In the genomic region with DNA sequence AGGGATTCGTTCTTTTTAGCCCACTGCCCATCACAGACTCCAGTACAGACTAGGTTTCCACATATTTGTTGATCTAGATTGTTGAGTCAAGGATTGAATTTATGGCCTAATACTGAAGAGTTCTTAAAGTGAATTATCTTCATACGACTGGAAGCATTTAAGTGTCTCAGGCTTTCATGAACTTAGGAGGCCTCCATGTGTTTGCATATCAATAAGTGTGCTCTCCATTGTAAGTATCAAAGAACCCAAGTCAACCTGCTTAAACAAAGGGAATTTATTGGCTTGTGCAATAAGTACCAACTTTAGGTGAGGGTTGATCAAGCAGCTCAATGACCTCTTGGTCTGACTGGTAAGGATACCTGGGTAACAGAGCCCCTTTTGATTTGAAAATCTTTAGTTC, we compare ENCODE assay signal across 23 cellular contexts.
"Had no signal": no experiment of that assay in that cellular context is flagged by ENCODE, and none has a peak within 500 bp of the region (broad histone marks: within the 10 kb centered on the region; RNA-seq: fewer than 3 reads in every experiment).

No MANE protein-coding gene starts in this region.

- H3K27me3 ChIP-seq: dorsolateral prefrontal cortex, esophagus muscularis mucosa, foreskin keratinocyte, gastroesophageal sphincter, heart left ventricle, hepatocyte had no signal

- H3K27ac ChIP-seq: coronary artery, dorsolateral prefrontal cortex, esophagus muscularis mucosa, foreskin keratinocyte, gastroesophageal sphincter, heart left ventricle, hepatocyte had no signal

- H3K4me1 ChIP-seq: esophagus muscularis mucosa, foreskin keratinocyte, gastroesophageal sphincter, heart left ventricle had no signal

- H3K4me3 Mint-ChIP-seq: immature natural killer cell; mesothelial cell of epicardium; naive B cell; naive thymus-derived CD8-positive, alpha-beta T cell had no signal

- H3K4me3 ChIP-seq: coronary artery, dorsolateral prefrontal cortex, esophagus muscularis mucosa, gastroesophageal sphincter, heart left ventricle, hepatocyte, mucosa of descending colon had no signal

- DNase-seq: dermis blood vessel endothelial cell; dorsolateral prefrontal cortex; effector CD4-positive, alpha-beta T cell; effector memory CD4-positive, alpha-beta T cell; foreskin keratinocyte; heart left ventricle; hypothalamus; immature natural killer cell; islet precursor cell; kidney; kidney glomerular epithelial cell; left colon; left ventricle myocardium superior; mesenchymal stem cell; mucosa of descending colon; naive B cell; naive thymus-derived CD8-positive, alpha-beta T cell had no signal

- H3K36me3 ChIP-seq: esophagus muscularis mucosa, gastroesophageal sphincter, heart left ventricle had no signal

- H3K27ac Mint-ChIP-seq: immature natural killer cell; mesothelial cell of epicardium; naive thymus-derived CD8-positive, alpha-beta T cell had no signal

- H3K9me3 Mint-ChIP-seq: mesothelial cell of epicardium had no signal

- ATAC-seq: foreskin keratinocyte; gastroesophageal sphincter; heart left ventricle; left colon; left lobe of liver; left ventricle myocardium superior; mucosa of descending colon; naive thymus-derived CD8-positive, alpha-beta T cell had no signal

- H3K4me1 Mint-ChIP-seq: immature natural killer cell had no signal

- H3K36me3 Mint-ChIP-seq: immature natural killer cell; mesothelial cell of epicardium; naive thymus-derived CD8-positive, alpha-beta T cell had no signal

- H3K9me3 ChIP-seq: esophagus muscularis mucosa, gastroesophageal sphincter, heart left ventricle, mucosa of descending colon had no signal
